ENCODE assay signal across 8 cellular contexts in the genomic region with DNA sequence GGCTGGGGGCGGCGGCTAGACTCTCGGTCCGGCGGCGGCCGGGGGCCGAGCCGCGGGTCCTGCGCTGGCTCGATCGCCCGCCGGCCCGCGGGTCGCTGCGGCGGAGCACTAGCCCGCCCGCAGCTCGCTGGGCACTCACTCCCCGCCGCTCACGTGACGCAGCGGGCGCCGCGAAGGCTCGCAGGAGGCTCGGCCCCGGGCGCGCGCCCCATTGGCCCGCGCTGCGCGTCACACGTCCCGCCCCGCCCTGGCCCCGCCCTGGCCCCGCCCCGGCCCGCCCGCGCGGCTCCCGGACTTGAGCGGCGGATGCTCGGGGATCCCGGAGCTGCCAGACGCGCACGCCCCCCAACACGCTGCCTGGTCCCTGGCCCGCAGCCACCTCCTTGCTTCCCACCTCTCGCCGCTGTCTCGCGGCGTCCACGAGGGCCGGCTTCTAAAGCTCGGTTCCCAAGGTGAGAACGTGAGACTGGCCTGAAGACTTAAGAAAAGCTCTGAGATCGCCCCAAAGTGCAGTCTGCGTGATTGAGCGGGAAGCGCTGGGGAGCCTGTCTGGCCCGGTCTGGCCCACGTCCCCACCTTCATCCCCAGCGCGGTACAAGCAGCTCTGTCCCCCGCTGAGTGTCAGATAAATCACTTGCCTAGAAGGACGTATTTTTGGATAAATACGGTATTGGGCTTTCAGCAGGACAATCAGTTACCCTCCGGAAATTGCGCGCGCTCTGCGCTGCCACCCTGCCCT. TPM values are rescaled to one million over a fixed set of nuclear protein-coding genes. Genes with fewer than 3 reads are reported as not detected.
A peak's percentile ranks its signal among the peaks of the same experiment; 100 is the strongest.
DNase-seq lines count a peak whose midpoint lies in the region; ATAC-seq and TF ChIP-seq lines count a peak whose summit lies in the region.

A gene (minus strand): TSS at position 110 of the 739 bp plus-strand sequence. CDS start 4,486 bp downstream, outside the sequence.

- H3K9me3 Mint-ChIP-seq in activated naive CD8-positive, alpha-beta T cell treated with anti-CD3 and anti-CD28 coated beads for 36 hours: no peaks in the 10 kb centered on the region
- H3K9me3 Mint-ChIP-seq in osteocyte (ENCODE audit: unreplicated experiment): no peaks in the 10 kb centered on the region

- no peaks in the 10 kb centered on the region for H3K36me3 ChIP-seq in Karpas-422 (ENCODE audit: insufficient read depth, low read length)

- H3K27ac ChIP-seq in Karpas-422 (ENCODE audit: low read length) (no peak within 1 kb of the TSS), temporal lobe (ENCODE audit: low read depth, low read length) (peak within 1 kb of the TSS; percentile 96)

- no peak within 1 kb of the TSS for H3K4me3 ChIP-seq in Karpas-422 (ENCODE audit: low read length)

- H4K20me1 ChIP-seq in Karpas-422 (ENCODE audit: insufficient read depth, low read depth, low read length): no peaks in the 10 kb centered on the region

- no peaks in the 10 kb centered on the region for H3K9me3 ChIP-seq in Karpas-422 (ENCODE audit: low read length)

- peaks cover 6% of the 10 kb centered on the region for H3K4me1 Mint-ChIP-seq in activated naive CD8-positive, alpha-beta T cell treated with anti-CD3 and anti-CD28 coated beads for 36 hours
- H3K4me1 Mint-ChIP-seq in osteocyte (ENCODE audit: unreplicated experiment): peaks cover 15% of the 10 kb centered on the region

- H3K27me3 ChIP-seq in Karpas-422 (ENCODE audit: low read length): no peaks in the 10 kb centered on the region

- no peak within 1 kb of the TSS for H2AFZ ChIP-seq in Karpas-422 (ENCODE audit: low read length)

- no peaks in the 10 kb centered on the region for H3K36me3 Mint-ChIP-seq in activated naive CD8-positive, alpha-beta T cell treated with anti-CD3 and anti-CD28 coated beads for 36 hours
- H3K36me3 Mint-ChIP-seq in osteocyte (ENCODE audit: unreplicated experiment): no peaks in the 10 kb centered on the region

- no peak within 1 kb of the TSS for H3K27ac Mint-ChIP-seq in activated naive CD8-positive, alpha-beta T cell treated with anti-CD3 and anti-CD28 coated beads for 36 hours
- H3K27ac Mint-ChIP-seq in osteocyte (ENCODE audit: unreplicated experiment): peak within 1 kb of the TSS; percentile 18

- H3K4me2 ChIP-seq in Karpas-422 (ENCODE audit: low read depth, low read length, poor library complexity, severe bottlenecking): no peak within 1 kb of the TSS

- TF ChIP-seq CTCF in osteocyte (IDR thresholded peaks at IDR 0.05): no peak

- ATAC-seq in GM21825 (IDR thresholded peaks at IDR 0.05; ENCODE audit: unreplicated experiment) (peak; percentile 85), SK-N-SH treated with all-trans-retinoic acid at 6 μM for 48 hours (peak; percentile 83)

- DNase-seq in DMS53 treated with DMSO at 0.1 percent for 48 hours (lab: John Stamatoyannopoulos, UW; ENCODE audit: unreplicated experiment): peak; percentile 47
- peak; percentile 61 for DNase-seq in Karpas-422
- peak; percentile 84 for DNase-seq in activated naive CD8-positive, alpha-beta T cell treated with anti-CD3 and anti-CD28 coated beads for 36 hours
- peak; percentile 72 to 97 (median 93) for DNase-seq in head of caudate nucleus
- peak; percentile 93 for DNase-seq in osteocyte (ENCODE audit: extremely low spot score, unreplicated experiment)

- intact Hi-C loops in head of caudate nucleus (cut with DNase I): loop anchor here (10.0 kb wide), 1 partner anchor 117 kb away; a partner anchor contains a TSS

- no peaks in the 10 kb centered on the region for H3K4me1 ChIP-seq in Karpas-422 (ENCODE audit: low read length)

- no peak within 1 kb of the TSS for H3K9ac ChIP-seq in Karpas-422 (ENCODE audit: low read length)

- H3K79me2 ChIP-seq in Karpas-422 (ENCODE audit: low read length): no peaks in the 10 kb centered on the region

- H3K9me2 ChIP-seq in Karpas-422 (replicated peaks; ENCODE audit: insufficient read depth, low read length): no peaks in the 10 kb centered on the region

- peaks cover 52% of the 10 kb centered on the region for H3K27me3 Mint-ChIP-seq in activated naive CD8-positive, alpha-beta T cell treated with anti-CD3 and anti-CD28 coated beads for 36 hours
- peaks cover 33% of the 10 kb centered on the region for H3K27me3 Mint-ChIP-seq in osteocyte (ENCODE audit: unreplicated experiment)

- peak within 1 kb of the TSS; percentile 82 for H3K4me3 Mint-ChIP-seq in activated naive CD8-positive, alpha-beta T cell treated with anti-CD3 and anti-CD28 coated beads for 36 hours
- H3K4me3 Mint-ChIP-seq in osteocyte (ENCODE audit: unreplicated experiment): peak within 1 kb of the TSS; percentile 82

TF ChIP-seq in SK-N-SH treated with all-trans-retinoic acid at 6 μM for 48 hours, 23 proteins besides CTCF, POLR2A, EP300 and RAD21 (continues in another document):
- TF ChIP-seq, protein P1, sequence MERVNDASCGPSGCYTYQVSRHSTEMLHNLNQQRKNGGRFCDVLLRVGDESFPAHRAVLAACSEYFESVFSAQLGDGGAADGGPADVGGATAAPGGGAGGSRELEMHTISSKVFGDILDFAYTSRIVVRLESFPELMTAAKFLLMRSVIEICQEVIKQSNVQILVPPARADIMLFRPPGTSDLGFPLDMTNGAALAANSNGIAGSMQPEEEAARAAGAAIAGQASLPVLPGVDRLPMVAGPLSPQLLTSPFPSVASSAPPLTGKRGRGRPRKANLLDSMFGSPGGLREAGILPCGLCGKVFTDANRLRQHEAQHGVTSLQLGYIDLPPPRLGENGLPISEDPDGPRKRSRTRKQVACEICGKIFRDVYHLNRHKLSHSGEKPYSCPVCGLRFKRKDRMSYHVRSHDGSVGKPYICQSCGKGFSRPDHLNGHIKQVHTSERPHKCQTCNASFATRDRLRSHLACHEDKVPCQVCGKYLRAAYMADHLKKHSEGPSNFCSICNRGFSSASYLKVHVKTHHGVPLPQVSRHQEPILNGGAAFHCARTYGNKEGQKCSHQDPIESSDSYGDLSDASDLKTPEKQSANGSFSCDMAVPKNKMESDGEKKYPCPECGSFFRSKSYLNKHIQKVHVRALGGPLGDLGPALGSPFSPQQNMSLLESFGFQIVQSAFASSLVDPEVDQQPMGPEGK (CRISPR knock-in tag; IDR thresholded peaks at IDR 0.05; ENCODE audit: borderline replicate concordance): no peak
- TF ChIP-seq RARB (CRISPR knock-in tag; IDR thresholded peaks at IDR 0.05) (no peak), PPARA (CRISPR knock-in tag; IDR thresholded peaks at IDR 0.05; ENCODE audit: borderline replicate concordance) (no peak), ZFP30 (CRISPR knock-in tag; IDR thresholded peaks at IDR 0.05) (no peak), ARNTL (CRISPR knock-in tag; IDR thresholded peaks at IDR 0.05; ENCODE audit: borderline replicate concordance, low read depth) (no peak), BACH2 (CRISPR knock-in tag; IDR thresholded peaks at IDR 0.05; ENCODE audit: borderline replicate concordance) (no peak), ZNF565 (CRISPR knock-in tag; conservative IDR thresholded peaks at IDR 0.05; ENCODE audit: low read depth) (no peak), ZFP3 (CRISPR knock-in tag; IDR thresholded peaks at IDR 0.05) (no peak), ZC3H10 (CRISPR knock-in tag; IDR thresholded peaks at IDR 0.05) (no peak), SNAI2 (CRISPR knock-in tag; IDR thresholded peaks at IDR 0.05) (no peak)
- TF ChIP-seq, protein P2, sequence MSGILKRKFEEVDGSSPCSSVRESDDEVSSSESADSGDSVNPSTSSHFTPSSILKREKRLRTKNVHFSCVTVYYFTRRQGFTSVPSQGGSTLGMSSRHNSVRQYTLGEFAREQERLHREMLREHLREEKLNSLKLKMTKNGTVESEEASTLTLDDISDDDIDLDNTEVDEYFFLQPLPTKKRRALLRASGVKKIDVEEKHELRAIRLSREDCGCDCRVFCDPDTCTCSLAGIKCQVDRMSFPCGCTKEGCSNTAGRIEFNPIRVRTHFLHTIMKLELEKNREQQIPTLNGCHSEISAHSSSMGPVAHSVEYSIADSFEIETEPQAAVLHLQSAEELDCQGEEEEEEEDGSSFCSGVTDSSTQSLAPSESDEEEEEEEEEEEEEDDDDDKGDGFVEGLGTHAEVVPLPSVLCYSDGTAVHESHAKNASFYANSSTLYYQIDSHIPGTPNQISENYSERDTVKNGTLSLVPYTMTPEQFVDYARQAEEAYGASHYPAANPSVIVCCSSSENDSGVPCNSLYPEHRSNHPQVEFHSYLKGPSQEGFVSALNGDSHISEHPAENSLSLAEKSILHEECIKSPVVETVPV (CRISPR knock-in tag; IDR thresholded peaks at IDR 0.05): no peak
- TF ChIP-seq, protein P3, sequence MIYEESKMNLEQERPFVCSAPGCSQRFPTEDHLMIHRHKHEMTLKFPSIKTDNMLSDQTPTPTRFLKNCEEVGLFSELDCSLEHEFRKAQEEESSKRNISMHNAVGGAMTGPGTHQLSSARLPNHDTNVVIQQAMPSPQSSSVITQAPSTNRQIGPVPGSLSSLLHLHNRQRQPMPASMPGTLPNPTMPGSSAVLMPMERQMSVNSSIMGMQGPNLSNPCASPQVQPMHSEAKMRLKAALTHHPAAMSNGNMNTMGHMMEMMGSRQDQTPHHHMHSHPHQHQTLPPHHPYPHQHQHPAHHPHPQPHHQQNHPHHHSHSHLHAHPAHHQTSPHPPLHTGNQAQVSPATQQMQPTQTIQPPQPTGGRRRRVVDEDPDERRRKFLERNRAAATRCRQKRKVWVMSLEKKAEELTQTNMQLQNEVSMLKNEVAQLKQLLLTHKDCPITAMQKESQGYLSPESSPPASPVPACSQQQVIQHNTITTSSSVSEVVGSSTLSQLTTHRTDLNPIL (CRISPR knock-in tag; IDR thresholded peaks at IDR 0.05; ENCODE audit: low read depth): no peak

RNA-seq across cellular contexts. Expression of the gene that starts here (rescaled TPM):
- not detected in 2 replicates for total RNA-seq in Karpas-422 (2014; rRNA removed; shearing (Covaris generic); ENCODE audit: low replicate concordance)
- total RNA-seq in activated naive CD8-positive, alpha-beta T cell treated with anti-CD3 and anti-CD28 coated beads for 36 hours: under 1 TPM; 0.41 to 0.42 TPM
- total RNA-seq in osteocyte (5.7 and 7.2 TPM in 2 replicates), temporal lobe (1.7 TPM)

Comparison
In these comparisons a context has a peak if more than half of its experiments do, and no peak if none do; other contexts are left out.
1. Peak in DNase-seq in Karpas-422; RNA of the gene not detected or under 1 TPM.
2. Peak in DNase-seq in activated naive CD8-positive, alpha-beta T cell treated with anti-CD3 and anti-CD28 coated beads for 36 hours; RNA of the gene not detected or under 1 TPM.